ENCODE assay signal across 7 cellular contexts in genomic region chr15:60396964-60397771, GRCh38. TPM values are rescaled to one million over a fixed set of nuclear protein-coding genes. Genes with fewer than 3 reads are reported as not detected.
DNase-seq lines count a peak whose midpoint lies in the region; ATAC-seq and TF ChIP-seq lines count a peak whose summit lies in the region.

No MANE protein-coding gene starts in this region.

- H3K27me3 Mint-ChIP-seq in stimulated activated memory B cell treated with anti-CD40 and anti-IgM and Interleukin-4, amounts not matched to agents 10 μg/mL and 1 μg/mL and 100 μg/mL, for 72 hours: no peaks in the 10 kb centered on the region

- H3K4me3 Mint-ChIP-seq in stimulated activated memory B cell treated with anti-CD40 and anti-IgM and Interleukin-4, amounts not matched to agents 10 μg/mL and 1 μg/mL and 100 μg/mL, for 72 hours: peak overlapping the region; percentile 85

- DNase-seq in GM13977 (ENCODE audit: low spot score) (peak; percentile 78), H4 (ENCODE audit: low spot score) (peak; percentile 78), Kasumi-1 (lab: John Stamatoyannopoulos, UW) (peak; percentile 16 to 54), right lobe of liver (peak in 2 of 3 donors; percentile 55 to 59)

- intact Hi-C loops in right lobe of liver (cut with DNase I): no loop called here

- TF ChIP-seq CTCF in GM13977 (IDR thresholded peaks at IDR 0.05; ENCODE audit: extremely low read depth, insufficient read depth, missing control alignments) (no peak), WI38 (IDR thresholded peaks at IDR 0.05; ENCODE audit: low read depth, low read length) (no peak), right lobe of liver (IDR thresholded peaks at IDR 0.05) (no peak)

- TF ChIP-seq POLR2A in right lobe of liver (IDR thresholded peaks at IDR 0.05): peak; percentile 41

- under 1% methylated on average over 26 of the region's 37 CpGs for WGBS in right lobe of liver (ENCODE audit: insufficient coverage, low coverage, low lambda C conversion rate, missing lambda C conversion rate)

- H3K4me1 ChIP-seq in right lobe of liver: peaks cover 0 to 51% (median 16%) of the 10 kb centered on the region in 4 donors

- H3K36me3 Mint-ChIP-seq in stimulated activated memory B cell treated with anti-CD40 and anti-IgM and Interleukin-4, amounts not matched to agents 10 μg/mL and 1 μg/mL and 100 μg/mL, for 72 hours: peaks cover 22% of the 10 kb centered on the region

- no peaks in the 10 kb centered on the region for H3K9me3 Mint-ChIP-seq in stimulated activated memory B cell treated with anti-CD40 and anti-IgM and Interleukin-4, amounts not matched to agents 10 μg/mL and 1 μg/mL and 100 μg/mL, for 72 hours

- H3K36me3 ChIP-seq in right lobe of liver: no peaks in the 10 kb centered on the region

- H3K27ac Mint-ChIP-seq in stimulated activated memory B cell treated with anti-CD40 and anti-IgM and Interleukin-4, amounts not matched to agents 10 μg/mL and 1 μg/mL and 100 μg/mL, for 72 hours: peak overlapping the region; percentile 85

- H3K4me3 ChIP-seq in WI38 (ENCODE audit: low read depth, low read length) (peak overlapping the region; percentile 96), right lobe of liver (peak overlapping the region; percentile 73 to 85 (median 79))

- H3K27ac ChIP-seq in cingulate gyrus (ENCODE audit: low read depth, low read length): peak overlapping the region; percentile 69
- peak overlapping the region; percentile 65 to 92 (median 82) for H3K27ac ChIP-seq in right lobe of liver

- in situ Hi-C loops in GM13977 (cut with MboI; ENCODE audit: low pct_unique_long_range_greater_than_20kb, low sequenced_read_pairs, unreplicated experiment): no loop called here

- no peaks in the 10 kb centered on the region for H3K27me3 ChIP-seq in right lobe of liver

- H3K9me3 ChIP-seq in right lobe of liver: no peaks in the 10 kb centered on the region

- ATAC-seq in right lobe of liver: peak; percentile 11 to 39 (median 14)
- ATAC-seq in stimulated activated memory B cell treated with anti-CD40 and anti-IgM and Interleukin-4, amounts not matched to agents 10 μg/mL and 1 μg/mL and 100 μg/mL, for 72 hours: peak; percentile 83

- peaks cover 49% of the 10 kb centered on the region for H3K4me1 Mint-ChIP-seq in stimulated activated memory B cell treated with anti-CD40 and anti-IgM and Interleukin-4, amounts not matched to agents 10 μg/mL and 1 μg/mL and 100 μg/mL, for 72 hours

RNA-seq across cellular contexts. Expression of gene ANXA2, which starts 0.6 kb away (rescaled TPM):
- total RNA-seq in H4 (2014; rRNA removed; shearing (Covaris generic)): 2,749 and 2,975 TPM in 2 replicates
- 100 to 1,000 TPM in 3 of 6 experiments, 10 to 100 TPM in 3; 62.2 to 419 (median 178) TPM for total RNA-seq in right lobe of liver

Comparison
In these comparisons a context has a peak if more than half of its experiments do, and no peak if none do; other contexts are left out.
1. Peak in every context shown above with its lines: DNase-seq, ATAC-seq, H3K4me3 ChIP-seq and H3K27ac ChIP-seq.